In the genomic region with DNA sequence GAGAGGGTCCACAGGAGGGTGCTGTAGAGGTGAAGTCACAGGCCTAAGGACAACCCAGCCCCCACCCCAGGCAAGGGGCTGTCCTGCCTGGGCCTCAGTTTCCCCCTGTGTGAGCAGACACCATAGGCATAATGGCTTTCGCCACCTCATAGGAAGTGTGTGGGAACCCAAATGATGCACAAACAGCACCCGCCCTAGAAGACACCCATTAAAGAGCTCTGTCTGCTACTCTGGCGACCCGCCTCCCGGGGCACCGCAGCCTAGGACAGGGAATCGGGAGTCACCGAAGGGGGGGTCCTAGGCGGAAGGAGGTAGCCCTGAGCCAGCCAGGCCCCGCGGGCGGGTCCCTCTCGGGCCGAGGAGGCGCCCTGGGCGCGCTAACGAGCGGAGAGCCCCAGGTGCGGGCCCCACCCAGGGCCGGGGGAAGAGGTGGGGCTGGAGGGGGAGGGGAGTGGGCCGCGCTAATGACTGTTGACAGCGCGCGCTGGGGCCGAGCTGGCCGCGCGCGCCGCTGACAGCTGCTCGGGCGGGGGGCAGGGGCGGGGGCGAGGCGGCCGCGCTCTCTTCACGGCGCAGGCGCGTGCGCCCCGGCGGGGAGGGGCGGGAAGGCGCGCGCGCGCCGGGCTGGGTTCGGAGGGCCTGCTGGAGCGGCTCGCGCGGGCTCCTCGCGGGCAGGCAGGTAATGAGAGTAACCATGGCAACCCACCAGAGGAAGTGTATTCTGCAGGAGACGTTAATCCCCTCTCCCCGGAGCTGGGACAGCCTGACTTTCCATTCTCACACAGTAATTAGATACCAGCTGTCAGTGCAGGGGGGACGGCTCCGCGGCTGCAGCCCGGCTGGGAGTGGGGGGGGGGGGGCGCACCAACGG, we compare ENCODE assay signal across 8 cellular contexts. TPM values are rescaled to one million over a fixed set of nuclear protein-coding genes. Genes with fewer than 3 reads are reported as not detected.
DNase-seq lines count a peak whose midpoint lies in the region; TF ChIP-seq lines count a peak whose summit lies in the region.

No MANE protein-coding gene starts in this region.

- TF ChIP-seq POLR2A in GM19099 (IDR thresholded peaks at IDR 0.05; ENCODE audit: extremely low read depth, insufficient read length, low read depth) (peak; percentile 39), ovary (IDR thresholded peaks at IDR 0.05) (no peak), vagina (IDR thresholded peaks at IDR 0.05) (no peak)

- TF ChIP-seq EP300 in ovary (IDR thresholded peaks at IDR 0.05): no peak

- CTCF ChIA-PET in AG04450 (lab: Charles Lee) (interaction anchor here (1.4 kb wide), 1 partner anchor 14 kb away, joined by 9 read pairs; no protein-coding TSS in a partner anchor), RWPE1 (lab: Yijun Ruan, JAX) (interaction anchor here (0.6 to 1.6 kb wide), 4 partner anchors 12 to 254 kb away, joined by 3 to 7 read pairs (median 3); no protein-coding TSS in a partner anchor)

- intact Hi-C loops in ovary (cut with DNase I) (no loop called here), vagina (cut with DNase I) (no loop called here)

- no peak overlapping the region for H3K27ac Mint-ChIP-seq in glutamatergic neuron (ENCODE audit: unreplicated experiment)

- H3K9me3 Mint-ChIP-seq in glutamatergic neuron (ENCODE audit: unreplicated experiment): peaks cover 24% of the 10 kb centered on the region

- H3K36me3 Mint-ChIP-seq in glutamatergic neuron (ENCODE audit: unreplicated experiment): peaks cover 5% of the 10 kb centered on the region

- H3K4me3 ChIP-seq in AG04450 (ENCODE audit: low read depth, low read length) (peak overlapping the region; percentile 57), ovary (peak overlapping the region; percentile 31), vagina (peak overlapping the region; percentile 46 to 56)

- peaks cover 41% of the 10 kb centered on the region for H3K4me1 Mint-ChIP-seq in glutamatergic neuron (ENCODE audit: low read depth, unreplicated experiment)

- 2 to 5% (median 3%) methylated on average over 49 to 63 of the region's 68 CpGs for WGBS in ovary, 3 donors

- H3K27me3 ChIP-seq in AG04450 (ENCODE audit: control insufficient read depth, insufficient read depth, low read length) (peaks cover 23% of the 10 kb centered on the region), ovary (no peaks in the 10 kb centered on the region), vagina (no peaks in the 10 kb centered on the region)

- DNase-seq in AG04450 (ENCODE audit: low read depth, low spot score): no peak
- peak; percentile 69 for DNase-seq in RWPE1 (ENCODE audit: low spot score)
- peak; percentile 52 for DNase-seq in activated gamma-delta T cell treated with anti-CD3 and anti-CD28 coated beads, Interleukin-2, amount 50 U/mL, for 16 hours (ENCODE audit: low read depth)
- peak; percentile 89 for DNase-seq in glutamatergic neuron
- DNase-seq in ovary: peak in 4 of 5 donors; percentile 24 to 59 (median 50)
- no peak for DNase-seq in vagina (ENCODE audit: extremely low spot score in 2 of 2)

- H3K9me3 ChIP-seq in AG04450 (ENCODE audit: control insufficient read depth, insufficient read depth, low read length): no peaks in the 10 kb centered on the region; the same call in 1 of the 2 replicates
- no peaks in the 10 kb centered on the region for H3K9me3 ChIP-seq in KOPT-K1 (ENCODE audit: insufficient read depth, low read length, poor library complexity, severe bottlenecking)
- H3K9me3 ChIP-seq in ovary: no peaks in the 10 kb centered on the region
- no peaks in the 10 kb centered on the region for H3K9me3 ChIP-seq in vagina

- H3K36me3 ChIP-seq in KOPT-K1 (ENCODE audit: insufficient read depth, low read length) (no peaks in the 10 kb centered on the region), ovary (no peaks in the 10 kb centered on the region), vagina (no peaks in the 10 kb centered on the region)

- H3K27ac ChIP-seq in AG04450 (ENCODE audit: low read depth, low read length) (no peak overlapping the region), KOPT-K1 (ENCODE audit: low read depth, low read length, poor library complexity, severe bottlenecking) (peak overlapping the region; percentile 93), RWPE1 (no peak overlapping the region), ovary (no peak overlapping the region), vagina (peak overlapping the region; percentile 66)

- peaks cover 29% of the 10 kb centered on the region for H3K27me3 Mint-ChIP-seq in glutamatergic neuron (ENCODE audit: unreplicated experiment)

- H3K4me1 ChIP-seq in ovary (ENCODE audit: insufficient read depth): peaks cover 10% of the 10 kb centered on the region
- H3K4me1 ChIP-seq in vagina: peaks cover 45% of the 10 kb centered on the region

- no peak for TF ChIP-seq CTCF in AG04450 (IDR thresholded peaks at IDR 0.05; ENCODE audit: low read depth, low read length)
- TF ChIP-seq CTCF in RWPE1 (conservative IDR thresholded peaks at IDR 0.05; ENCODE audit: low read depth): no peak
- TF ChIP-seq CTCF in glutamatergic neuron (IDR thresholded peaks at IDR 0.05; ENCODE audit: partially characterized antibody, unreplicated experiment): no peak
- TF ChIP-seq CTCF in ovary (IDR thresholded peaks at IDR 0.05): no peak
- TF ChIP-seq CTCF in vagina (IDR thresholded peaks at IDR 0.05): no peak

- H3K4me3 Mint-ChIP-seq in glutamatergic neuron (ENCODE audit: unreplicated experiment): peak overlapping the region; percentile 57

- POLR2A ChIA-PET in AG04450 (lab: Yijun Ruan, JAX): no interaction called here
- POLR2A ChIA-PET in RWPE1 (lab: Yijun Ruan, JAX; ENCODE audit: low non-redundant PET): no interaction called here

RNA-seq across cellular contexts. Expression of gene NOL4L, which starts 48.9 kb away (rescaled TPM):
- 6.7 and 8.3 TPM in 2 replicates for polyA plus RNA-seq in AG04450 (2011; rRNA removed)
- 10.5 and 13.8 TPM in 2 replicates for polyA minus RNA-seq in AG04450 (2011; rRNA and poly(A)+ RNA removed)
- total RNA-seq in glutamatergic neuron (ENCODE audit: unreplicated experiment): 106 TPM
- total RNA-seq in ovary: 10 to 100 TPM in 5 of 7 donors, 1 to 10 TPM in 2; 3.3 to 17.1 (median 10.7) TPM
- 1 to 10 TPM; 3.8 to 7.6 TPM for polyA plus RNA-seq in ovary
- total RNA-seq in vagina: 17.9 TPM

Comparison
In these comparisons a context has a peak if more than half of its experiments do, and no peak if none do; other contexts are left out.
1. DNase-seq: peak in RWPE1 (single experiment), activated gamma-delta T cell treated with anti-CD3 and anti-CD28 coated beads, Interleukin-2, amount 50 U/mL, for 16 hours (single experiment), glutamatergic neuron (single experiment) and ovary (4 of 5); none in AG04450 (single experiment) and vagina (0 of 2).
2. H3K27ac ChIP-seq: peak in KOPT-K1 (single experiment) and vagina (single experiment); none in AG04450 (single experiment), RWPE1 (single experiment) and ovary (0 of 2).
3. Peak in every context shown above with its lines, with median percentiles within 50 percentile points of each other: H3K4me3 ChIP-seq.